In genomic region chr10:21372651-21373410, GRCh38 we compare ENCODE assay signal across 8 cellular contexts.
DNase-seq lines count a peak whose midpoint lies in the region; ATAC-seq and TF ChIP-seq lines count a peak whose summit lies in the region.

No MANE protein-coding gene starts in this region.

- H3K4me3 ChIP-seq in BLaER1 (no peak overlapping the region), mammary epithelial cell (replicated peaks in 1 of 3; ENCODE audit: insufficient read depth in 1 of 3, low read depth in 2 of 3, low read length in 3 of 3) (peak overlapping the region; percentile 10 to 36 (median 13)), mesodermal cell (ENCODE audit: extremely low read depth, insufficient read depth, low read length, poor library complexity, severe bottlenecking) (no peak overlapping the region)

- dilution Hi-C loops in mammary epithelial cell (cut with HindIII; ENCODE audit: low sequenced_read_pairs), result no loop called here

- 0% methylated on average over 2 of the region's 4 CpGs for WGBS in mammary epithelial cell (ENCODE audit: low coverage, missing lambda C conversion rate)
- 43 to 100% methylated on average over 1 to 2 of the region's 4 CpGs for WGBS in mesodermal cell (ENCODE audit: insufficient coverage in 2 of 2), 2 experiments

- no peaks in the 10 kb centered on the region for H3K27me3 ChIP-seq in BLaER1
- no peaks in the 10 kb centered on the region for H3K27me3 ChIP-seq in mammary epithelial cell (ENCODE audit: insufficient read depth, low read length)

- H3K36me3 ChIP-seq in BLaER1, result no peaks in the 10 kb centered on the region
- no peaks in the 10 kb centered on the region for H3K36me3 ChIP-seq in mammary epithelial cell (ENCODE audit: insufficient read depth, low read length)
- H3K36me3 ChIP-seq in mesodermal cell (ENCODE audit: control insufficient read depth, insufficient read depth, low read length), result no peaks in the 10 kb centered on the region

- H4K20me1 ChIP-seq in BLaER1 (no peaks in the 10 kb centered on the region), mammary epithelial cell (ENCODE audit: insufficient read depth, low read length) (no peaks in the 10 kb centered on the region)

- H3K27ac ChIP-seq in BLaER1, result peak overlapping the region; percentile 60
- no peak overlapping the region for H3K27ac ChIP-seq in mammary epithelial cell (ENCODE audit: insufficient read depth, low read depth, low read length)
- H3K27ac ChIP-seq in mesodermal cell (ENCODE audit: low read depth, low read length, severe bottlenecking), result peak overlapping the region; percentile 62

- H3K9ac ChIP-seq in BLaER1 (no peak overlapping the region), mammary epithelial cell (ENCODE audit: insufficient read depth, low read length) (no peak overlapping the region)

- in situ Hi-C loops in mammary epithelial cell (cut with MboI; ENCODE audit: low sequenced_read_pairs in 2 of 2), result no loop called here

- peak overlapping the region; percentile 90 for H2AFZ ChIP-seq in mammary epithelial cell (ENCODE audit: low read depth, low read length)

- H3K9me3 ChIP-seq in BLaER1 (no peaks in the 10 kb centered on the region), mammary epithelial cell (replicated peaks; ENCODE audit: insufficient read depth, low read length) (no peaks in the 10 kb centered on the region), mesodermal cell (ENCODE audit: control insufficient read depth, low read length) (no peaks in the 10 kb centered on the region)

- BruUV-seq in mammary epithelial cell (replicated peaks; lab: Mats Ljungman, UMichigan), result no TSS peak

- ATAC-seq in GM19372 (IDR thresholded peaks at IDR 0.05; ENCODE audit: low read depth, unreplicated experiment), result peak; percentile 82
- no peak for ATAC-seq in HG03571 (IDR thresholded peaks at IDR 0.05; ENCODE audit: unreplicated experiment)

- no peaks in the 10 kb centered on the region for H3K79me2 ChIP-seq in mammary epithelial cell (ENCODE audit: insufficient read depth, low read length)

- H3K4me2 ChIP-seq in BLaER1, result peak overlapping the region; percentile 53
- peak overlapping the region; percentile 84 for H3K4me2 ChIP-seq in mammary epithelial cell (ENCODE audit: insufficient read depth, low read depth, low read length)

- CTCF ChIA-PET in mammary epithelial cell (lab: Charles Lee; ENCODE audit: low non-redundant PET), result no interaction called here

- H3K4me1 ChIP-seq in BLaER1 (peaks cover 10% of the 10 kb centered on the region), mammary epithelial cell (ENCODE audit: insufficient read depth, low read length) (peaks cover 24% of the 10 kb centered on the region), mesodermal cell (ENCODE audit: control insufficient read depth, insufficient read depth, low read length, poor library complexity, severe bottlenecking) (peaks cover 28% of the 10 kb centered on the region)

- DNase-seq in HS-27A (ENCODE audit: low read depth), result peak; percentile 65
- DNase-seq in SW 1271 (lab: John Stamatoyannopoulos, UW), result peak; percentile 49 to 86
- DNase-seq in mammary epithelial cell, result peak; percentile 77
- no peak for DNase-seq in pons (ENCODE audit: low spot score)

- intact Hi-C loops in mammary epithelial cell (cut with micrococcal nuclease), result no loop called here

- TF ChIP-seq CTCF in mammary epithelial cell (conservative IDR thresholded peaks at IDR 0.05 in 1 of 2, IDR thresholded peaks at IDR 0.05 in 1 of 2; ENCODE audit: extremely low read depth in 1 of 2, insufficient read depth in 1 of 2, low read depth in 1 of 2, low read length in 2 of 2), result no peak

Comparison
In these comparisons a context has a peak if more than half of its experiments do, and no peak if none do; other contexts are left out.
1. H3K4me3 ChIP-seq: peak in mammary epithelial cell (3 of 3); none in BLaER1 (single experiment) and mesodermal cell (single experiment).